10 cellular contexts compared by ENCODE assay signal in genomic region chr15:101122266-101122665, GRCh38.
A peak's percentile ranks its signal among the peaks of the same experiment; 100 is the strongest.
DNase-seq lines count a peak whose midpoint lies in the region; ATAC-seq, FAIRE-seq and TF ChIP-seq lines count a peak whose summit lies in the region.
"Had no signal": no experiment of that assay in that cellular context is flagged by ENCODE, and none has a peak within 500 bp of the region (broad histone marks: within the 10 kb centered on the region; RNA-seq: fewer than 3 reads in every experiment).

No MANE protein-coding gene starts in this region.

- H3K4me3 Mint-ChIP-seq in activated T-helper 1 cell treated with anti-CD3 and anti-CD28 coated beads, Interleukin-12 subunit alpha, Interleukin-12 subunit beta, Interleukin-2, Interleukin-4 antibody, amounts not matched to agents 30 ng/mL and 10 ng/mL and 1 ng/mL, durations not matched to agents 14 hours and 24 hours and 36 hours: peak overlapping the region; percentile 79

- H3K9me3 Mint-ChIP-seq in activated T-helper 1 cell treated with anti-CD3 and anti-CD28 coated beads, Interleukin-12 subunit alpha, Interleukin-12 subunit beta, Interleukin-2, Interleukin-4 antibody, amounts not matched to agents 30 ng/mL and 10 ng/mL and 1 ng/mL, durations not matched to agents 14 hours and 24 hours and 36 hours: no peaks in the 10 kb centered on the region

- H3K4me1 ChIP-seq in SK-N-SH (ENCODE audit: control insufficient read depth in 1 of 2, insufficient read depth in 2 of 2, low read depth in 1 of 2, low read length in 1 of 2) (peaks cover 17 to 44% of the 10 kb centered on the region in 2 experiments), HepG2 (ENCODE audit: insufficient read depth, low read length) (peaks cover 49% of the 10 kb centered on the region), spleen (peaks cover 27 to 69% (median 62%) of the 10 kb centered on the region in 6 donors)

- H3K9me2 ChIP-seq in SK-N-SH: no peaks in the 10 kb centered on the region

- H3K4me2 ChIP-seq in SK-N-SH (0 out of 2 replicates have a peak overlapping the region, but pooled peaks have one; percentile 51), HepG2 (ENCODE audit: low read depth, low read length) (peak overlapping the region; percentile 84)

- TF ChIP-seq CTCF in SK-N-SH (IDR thresholded peaks at IDR 0.05): no peak
- TF ChIP-seq CTCF in HepG2 (CRISPR knock-in tag; IDR thresholded peaks at IDR 0.05): no peak
- no peak for TF ChIP-seq CTCF in spleen (IDR thresholded peaks at IDR 0.05 in 8 of 11, conservative IDR thresholded peaks at IDR 0.05 in 3 of 11)

- FAIRE-seq in HepG2 (lab: Jason Lieb, UNC): no peak

- peaks cover 31% of the 10 kb centered on the region for H3F3A ChIP-seq in SK-N-SH (replicated peaks; ENCODE audit: insufficient read depth)

- H4K20me1 ChIP-seq in SK-N-SH (ENCODE audit: insufficient read depth) (no peaks in the 10 kb centered on the region), HepG2 (ENCODE audit: insufficient read depth, low read length) (no peaks in the 10 kb centered on the region)

- in situ Hi-C loops in HepG2 (cut with HindIII; ENCODE audit: extremely low pct_ligation_motif_present, low pct_unique_long_range_greater_than_20kb): no loop called here

- H3K9me3 ChIP-seq in SK-N-SH: no peaks in the 10 kb centered on the region
- H3K9me3 ChIP-seq in HepG2 (ENCODE audit: low read length): no peaks in the 10 kb centered on the region
- H3K9me3 ChIP-seq in spleen: no peaks in the 10 kb centered on the region

- H2AFZ ChIP-seq in SK-N-SH (ENCODE audit: low read depth) (peak overlapping the region; percentile 69; the same call in 1 of the 2 replicates), HepG2 (ENCODE audit: low read length) (no peak overlapping the region)

- BruUV-seq in HepG2 (replicated peaks; lab: Mats Ljungman, UMichigan): no TSS peak

- DNase-seq in SK-N-SH (no peak), HepG2 (ENCODE audit: low spot score) (no peak), spleen (peak; percentile 74), middle frontal gyrus (ENCODE audit: extremely low spot score, low spot score) (no peak)
- DNase-seq in activated T-helper 1 cell treated with anti-CD3 and anti-CD28 coated beads, Interleukin-12 subunit alpha, Interleukin-12 subunit beta, Interleukin-2, Interleukin-4 antibody, amounts not matched to agents 30 ng/mL and 10 ng/mL and 1 ng/mL, durations not matched to agents 14 hours and 24 hours and 36 hours (ENCODE audit: low spot score): no peak
- DNase-seq: 8988T, NCI-H510A treated with DMSO at 0.1 percent for 48 hours had no signal

- H3K9ac ChIP-seq in SK-N-SH (no peak overlapping the region), HepG2 (ENCODE audit: insufficient read depth, low read depth, low read length) (no peak overlapping the region)

- no peak overlapping the region for H3K4me3 ChIP-seq in SK-N-SH (ENCODE audit: low read depth in 2 of 2, low read length in 1 of 2)
- H3K4me3 ChIP-seq in HepG2 (replicated peaks in 1 of 3; ENCODE audit: insufficient read depth in 1 of 3, low read depth in 2 of 3, low read length in 3 of 3): peak overlapping the region in 1 of 3 experiments; percentile 58; a peak in 2 of 6 replicates
- H3K4me3 ChIP-seq in spleen: peak overlapping the region in 5 of 8 donors; percentile 6 to 65 (median 36)

- H3K36me3 ChIP-seq in SK-N-SH (replicated peaks in 1 of 2; ENCODE audit: control insufficient read depth in 1 of 2, insufficient read depth in 2 of 2, low read length in 1 of 2): no peaks in the 10 kb centered on the region
- H3K36me3 ChIP-seq in HepG2 (replicated peaks in 1 of 2; ENCODE audit: control insufficient read depth in 1 of 2, insufficient read depth in 2 of 2, low read length in 2 of 2): no peaks in the 10 kb centered on the region
- H3K36me3 ChIP-seq in spleen: no peaks in the 10 kb centered on the region

- H3K27ac Mint-ChIP-seq in activated T-helper 1 cell treated with anti-CD3 and anti-CD28 coated beads, Interleukin-12 subunit alpha, Interleukin-12 subunit beta, Interleukin-2, Interleukin-4 antibody, amounts not matched to agents 30 ng/mL and 10 ng/mL and 1 ng/mL, durations not matched to agents 14 hours and 24 hours and 36 hours: peak overlapping the region; percentile 81

- no peak for TF ChIP-seq RAD21 in SK-N-SH (IDR thresholded peaks at IDR 0.05; ENCODE audit: low read length)
- TF ChIP-seq RAD21 in HepG2 (CRISPR knock-in tag; IDR thresholded peaks at IDR 0.05): no peak

- H3K27ac ChIP-seq in SK-N-SH (ENCODE audit: low read depth in 2 of 2, low read length in 1 of 2) (peak overlapping the region in 1 of 2 experiments; percentile 98; a peak in 2 of 4 replicates), HepG2 (ENCODE audit: extremely low read length, insufficient read depth, low read length) (no peak overlapping the region), spleen (peak overlapping the region; percentile 61 to 84 (median 74))

- ATAC-seq in SK-N-SH treated with all-trans-retinoic acid at 6 μM for 48 hours (no peak), HepG2 (no peak), HG03108 (IDR thresholded peaks at IDR 0.05; ENCODE audit: unreplicated experiment) (no peak), HG02870 (IDR thresholded peaks at IDR 0.05; ENCODE audit: unreplicated experiment) (no peak)

- no peaks in the 10 kb centered on the region for H3K79me2 ChIP-seq in SK-N-SH (ENCODE audit: insufficient read depth)
- no peaks in the 10 kb centered on the region for H3K79me2 ChIP-seq in HepG2 (ENCODE audit: insufficient read depth, low read length)

- H3K27me3 ChIP-seq in SK-N-SH (ENCODE audit: insufficient read depth) (no peaks in the 10 kb centered on the region), HepG2 (ENCODE audit: control insufficient read depth in 1 of 2, insufficient read depth in 2 of 2, low read length in 2 of 2) (peaks cover 4 to 32% of the 10 kb centered on the region in 2 experiments; a peak in 3 of 5 replicates), spleen (replicated peaks in 1 of 7) (no peaks in the 10 kb centered on the region)

- TF ChIP-seq EP300 in SK-N-SH (IDR thresholded peaks at IDR 0.05; ENCODE audit: borderline replicate concordance in 1 of 2, low read depth in 1 of 2, low read length in 1 of 2) (no peak), HepG2 (IDR thresholded peaks at IDR 0.05; ENCODE audit: low read depth in 2 of 2, low read length in 2 of 2) (no peak), HepG2 (CRISPR knock-in tag; IDR thresholded peaks at IDR 0.05; ENCODE audit: borderline replicate concordance) (no peak)

- CTCF ChIA-PET in SK-N-SH (lab: Yijun Ruan, JAX) (interaction anchor here (0.6 to 2.8 kb wide), 23 partner anchors 9 to 173 kb away, joined by 3 to 24 read pairs (median 4); partner anchors contain the start of genes CHSY1 and SNRPA1), HepG2 (lab: Yijun Ruan, JAX; ENCODE audit: low intra/inter-chr PET ratio, low total read pairs) (interaction anchor here (0.9 to 1.3 kb wide), 2 partner anchors 107 to 136 kb away, joined by 4 read pairs; no protein-coding TSS in a partner anchor)

- peaks cover 56% of the 10 kb centered on the region for H3K4me1 Mint-ChIP-seq in activated T-helper 1 cell treated with anti-CD3 and anti-CD28 coated beads, Interleukin-12 subunit alpha, Interleukin-12 subunit beta, Interleukin-2, Interleukin-4 antibody, amounts not matched to agents 30 ng/mL and 10 ng/mL and 1 ng/mL, durations not matched to agents 14 hours and 24 hours and 36 hours (ENCODE audit: low read depth)

- peaks cover 9% of the 10 kb centered on the region for H3K36me3 Mint-ChIP-seq in activated T-helper 1 cell treated with anti-CD3 and anti-CD28 coated beads, Interleukin-12 subunit alpha, Interleukin-12 subunit beta, Interleukin-2, Interleukin-4 antibody, amounts not matched to agents 30 ng/mL and 10 ng/mL and 1 ng/mL, durations not matched to agents 14 hours and 24 hours and 36 hours (ENCODE audit: low read depth)

- TF ChIP-seq POLR2A in HepG2 (IDR thresholded peaks at IDR 0.05; ENCODE audit: insufficient read depth in 1 of 2, low read depth in 2 of 2, low read length in 2 of 2) (no peak), spleen (IDR thresholded peaks at IDR 0.05) (no peak)

- POLR2A ChIA-PET in SK-N-SH (lab: Yijun Ruan, JAX): interaction anchor here (0.8 to 1.6 kb wide), 4 partner anchors 50 to 133 kb away, joined by 3 to 7 read pairs (median 3); partner anchors contain the start of gene CHSY1
- POLR2A ChIA-PET in HepG2 (lab: Yijun Ruan, JAX): interaction anchor here (1.3 kb wide), 1 partner anchor 32 kb away, joined by 3 read pairs; no protein-coding TSS in a partner anchor

- 86% methylated on average over 10 of the region's 11 CpGs for WGBS in SK-N-SH (ENCODE audit: low lambda C conversion rate)
- 57% methylated on average over 10 of the region's 11 CpGs for WGBS in HepG2 (ENCODE audit: low lambda C conversion rate)
- 47 to 61% (median 60%) methylated on average over 9 to 11 of the region's 11 CpGs for WGBS in spleen, 5 donors

- intact Hi-C loops in activated T-helper 1 cell treated with anti-CD3 and anti-CD28 coated beads, Interleukin-12 subunit alpha, Interleukin-12 subunit beta, Interleukin-2, Interleukin-4 antibody, amounts not matched to agents 30 ng/mL and 10 ng/mL and 1 ng/mL, durations not matched to agents 14 hours and 24 hours and 36 hours (cut with micrococcal nuclease): no loop called here
- intact Hi-C loops in HepG2 (cut with micrococcal nuclease; ENCODE audit: unreplicated experiment) (loop anchor here (10.0 kb wide), 1 partner anchor 133 kb away; the partner anchor contains the start of gene CHSY1), spleen (cut with DNase I; ENCODE audit: low total_unique reads) (loop anchor here (10.0 kb wide), 1 partner anchor 133 kb away; the partner anchor contains the start of gene CHSY1)

- H3K27me3 Mint-ChIP-seq in activated T-helper 1 cell treated with anti-CD3 and anti-CD28 coated beads, Interleukin-12 subunit alpha, Interleukin-12 subunit beta, Interleukin-2, Interleukin-4 antibody, amounts not matched to agents 30 ng/mL and 10 ng/mL and 1 ng/mL, durations not matched to agents 14 hours and 24 hours and 36 hours (ENCODE audit: insufficient read depth): no peaks in the 10 kb centered on the region

TF ChIP-seq in SK-N-SH, 30 proteins besides CTCF, POLR2A, EP300 and RAD21 (continues in another document):
- no peak for TF ChIP-seq RXRA (IDR thresholded peaks at IDR 0.05; ENCODE audit: borderline replicate concordance, low read depth)
- TF ChIP-seq TCF12 (IDR thresholded peaks at IDR 0.05): no peak
- TF ChIP-seq JUND (IDR thresholded peaks at IDR 0.05): no peak
- no peak for TF ChIP-seq SMC3 (IDR thresholded peaks at IDR 0.05; ENCODE audit: low read depth, low read length)
- TF ChIP-seq FOXJ3 (CRISPR knock-in tag; IDR thresholded peaks at IDR 0.05): no peak

TF ChIP-seq in SK-N-SH treated with all-trans-retinoic acid at 6 μM for 48 hours, 23 proteins besides CTCF, POLR2A, EP300 and RAD21 (continues in another document):
- TF ChIP-seq PPARA (CRISPR knock-in tag; IDR thresholded peaks at IDR 0.05; ENCODE audit: borderline replicate concordance) (no peak), TCF4 (CRISPR knock-in tag; IDR thresholded peaks at IDR 0.05; ENCODE audit: borderline replicate concordance) (no peak), RARB (CRISPR knock-in tag; IDR thresholded peaks at IDR 0.05) (no peak)

TF ChIP-seq in HepG2, 621 proteins besides CTCF, POLR2A, EP300 and RAD21 (continues in another document):
- TF ChIP-seq ZSCAN25 (CRISPR knock-in tag; IDR thresholded peaks at IDR 0.05) (no peak), NR2C2 (CRISPR knock-in tag; IDR thresholded peaks at IDR 0.05; ENCODE audit: borderline replicate concordance) (no peak), TSC22D2 (CRISPR knock-in tag; IDR thresholded peaks at IDR 0.05; ENCODE audit: borderline replicate concordance) (no peak)

Comparison
In these comparisons a context has a peak if more than half of its experiments do, and no peak if none do; other contexts are left out.
1. H3K4me3 ChIP-seq: peak in spleen (5 of 8); none in SK-N-SH (0 of 2).